26 cellular contexts compared by ENCODE assay signal in genomic region chr1:9882945-9883303, GRCh38. TPM values are rescaled to one million over a fixed set of nuclear protein-coding genes. Genes with fewer than 3 reads are reported as not detected.
DNase-seq lines count a peak whose midpoint lies in the region; ATAC-seq and TF ChIP-seq lines count a peak whose summit lies in the region.
"Had no signal": no experiment of that assay in that cellular context is flagged by ENCODE, and none has a peak within 500 bp of the region (broad histone marks: within the 10 kb centered on the region; RNA-seq: fewer than 3 reads in every experiment).

No MANE protein-coding gene starts in this region.

- H3K4me2 ChIP-seq in H9 (ENCODE audit: insufficient read depth, insufficient read length, low read length) = no peak overlapping the region
- H3K4me2 ChIP-seq in neural progenitor cell = no peak overlapping the region

- H3K4me3 Mint-ChIP-seq in activated naive CD8-positive, alpha-beta T cell treated with anti-CD3 and anti-CD28 coated beads, Interleukin-2, amount 10 ng/mL, durations not matched to agents 7 days and 5 days = peak overlapping the region; percentile 65
- H3K4me3 Mint-ChIP-seq in activated naive CD8-positive, alpha-beta T cell treated with anti-CD3 and anti-CD28 coated beads, Interleukin-2, amount 50 U/mL, for 24 hours = no peak overlapping the region
- H3K4me3 Mint-ChIP-seq in H9 = no peak overlapping the region
- H3K4me3 Mint-ChIP-seq in central memory CD8-positive, alpha-beta T cell = peak overlapping the region; percentile 67
- no peak overlapping the region for H3K4me3 Mint-ChIP-seq in neural progenitor cell
- no peak overlapping the region for H3K4me3 Mint-ChIP-seq in stimulated activated memory B cell treated with anti-CD40 and anti-IgM and Interleukin-4, amounts not matched to agents 10 μg/mL and 1 μg/mL and 100 μg/mL, for 72 hours

- H3K79me1 ChIP-seq in H9 (ENCODE audit: insufficient read depth, low read depth, low read length, poor library complexity, severe bottlenecking) = no peaks in the 10 kb centered on the region

- H2BK5ac ChIP-seq in H9 (ENCODE audit: insufficient read length, low read length) = no peak overlapping the region

- peaks cover 27% of the 10 kb centered on the region for H3K4me1 Mint-ChIP-seq in activated naive CD8-positive, alpha-beta T cell treated with anti-CD3 and anti-CD28 coated beads, Interleukin-2, amount 10 ng/mL, durations not matched to agents 7 days and 5 days
- peaks cover 17% of the 10 kb centered on the region for H3K4me1 Mint-ChIP-seq in activated naive CD8-positive, alpha-beta T cell treated with anti-CD3 and anti-CD28 coated beads, Interleukin-2, amount 50 U/mL, for 24 hours
- H3K4me1 Mint-ChIP-seq in H9 = peaks cover 8 to 19% of the 10 kb centered on the region in 2 experiments
- peaks cover 46% of the 10 kb centered on the region for H3K4me1 Mint-ChIP-seq in central memory CD8-positive, alpha-beta T cell
- H3K4me1 Mint-ChIP-seq in neural progenitor cell = peaks cover 31% of the 10 kb centered on the region
- peaks cover 17% of the 10 kb centered on the region for H3K4me1 Mint-ChIP-seq in stimulated activated memory B cell treated with anti-CD40 and anti-IgM and Interleukin-4, amounts not matched to agents 10 μg/mL and 1 μg/mL and 100 μg/mL, for 72 hours

- no peak overlapping the region for H4K8ac ChIP-seq in H9 (replicated peaks; ENCODE audit: insufficient read length, low read depth, low read length)

- H2AFZ ChIP-seq in H9 (ENCODE audit: low read length) = no peak overlapping the region
- no peak overlapping the region for H2AFZ ChIP-seq in neural progenitor cell (replicated peaks)

- H3K9ac ChIP-seq in H9 (ENCODE audit: extremely low read depth, insufficient read length, low read length) (no peak overlapping the region), neural progenitor cell (no peak overlapping the region)

- no peaks in the 10 kb centered on the region for H3K36me3 Mint-ChIP-seq in activated naive CD8-positive, alpha-beta T cell treated with anti-CD3 and anti-CD28 coated beads, Interleukin-2, amount 10 ng/mL, durations not matched to agents 7 days and 5 days
- H3K36me3 Mint-ChIP-seq in activated naive CD8-positive, alpha-beta T cell treated with anti-CD3 and anti-CD28 coated beads, Interleukin-2, amount 50 U/mL, for 24 hours (ENCODE audit: low read depth) = no peaks in the 10 kb centered on the region
- peaks cover 3 to 13% (median 7%) of the 10 kb centered on the region in 3 experiments; a peak in 3 of 7 replicates for H3K36me3 Mint-ChIP-seq in H9 (ENCODE audit: insufficient read depth in 1 of 3, low read depth in 3 of 3)
- peaks cover 2% of the 10 kb centered on the region for H3K36me3 Mint-ChIP-seq in central memory CD8-positive, alpha-beta T cell (ENCODE audit: insufficient read depth)
- H3K36me3 Mint-ChIP-seq in neural progenitor cell = peaks cover 8% of the 10 kb centered on the region
- H3K36me3 Mint-ChIP-seq in stimulated activated memory B cell treated with anti-CD40 and anti-IgM and Interleukin-4, amounts not matched to agents 10 μg/mL and 1 μg/mL and 100 μg/mL, for 72 hours = peaks cover 25% of the 10 kb centered on the region

- ATAC-seq in activated naive CD8-positive, alpha-beta T cell treated with anti-CD3 and anti-CD28 coated beads, Interleukin-2, amount 10 ng/mL, durations not matched to agents 7 days and 5 days (ENCODE audit: low read depth) = no peak
- ATAC-seq in activated naive CD8-positive, alpha-beta T cell treated with anti-CD3 and anti-CD28 coated beads, Interleukin-2, amount 50 U/mL, for 24 hours = no peak
- ATAC-seq in central memory CD8-positive, alpha-beta T cell (replicated peaks; ENCODE audit: extremely low read depth, poor library complexity, severe bottlenecking) = no peak
- ATAC-seq in lower lobe of right lung (no peak), HG03025 (IDR thresholded peaks at IDR 0.05; ENCODE audit: low FRiP score, unreplicated experiment) (no peak)
- ATAC-seq in stimulated activated memory B cell treated with anti-CD40 and anti-IgM and Interleukin-4, amounts not matched to agents 10 μg/mL and 1 μg/mL and 100 μg/mL, for 72 hours = no peak
- ATAC-seq: psoas muscle, upper lobe of right lung had no signal

- H4K20me1 ChIP-seq in H9 (ENCODE audit: control insufficient read depth, insufficient read depth, insufficient read length) = peaks cover 3% of the 10 kb centered on the region
- H4K20me1 ChIP-seq in neural progenitor cell (ENCODE audit: low read depth) = peaks cover 24% of the 10 kb centered on the region

- no peaks in the 10 kb centered on the region for H3K4me1 ChIP-seq in H9 (ENCODE audit: insufficient read depth, low read length)
- H3K4me1 ChIP-seq in neural progenitor cell = peaks cover 36% of the 10 kb centered on the region
- no peaks in the 10 kb centered on the region for H3K4me1 ChIP-seq in lower lobe of right lung
- H3K4me1 ChIP-seq: psoas muscle, upper lobe of right lung had no signal

- H3K9me3 ChIP-seq in H9 (ENCODE audit: control insufficient read depth, low read depth, low read length) (no peaks in the 10 kb centered on the region), neural progenitor cell (ENCODE audit: low read depth) (no peaks in the 10 kb centered on the region), lower lobe of right lung (no peaks in the 10 kb centered on the region)
- H3K9me3 ChIP-seq: psoas muscle, upper lobe of right lung had no signal

- no CpG with 5 or more reads among the region's 12 CpGs for WGBS in H9 (ENCODE audit: extremely low coverage, insufficient read length, low lambda C conversion rate)

- H3K14ac ChIP-seq in H9 (ENCODE audit: insufficient read depth, low read length) = no peak overlapping the region

- H3K23ac ChIP-seq in H9 (ENCODE audit: insufficient read length, low read depth, low read length) = no peak overlapping the region

- no peak overlapping the region for H2BK15ac ChIP-seq in H9 (ENCODE audit: low read depth, low read length)

- no peak overlapping the region for H2BK120ac ChIP-seq in H9 (ENCODE audit: low read depth, low read length, poor library complexity, severe bottlenecking)

- H3K4me3 ChIP-seq in neural progenitor cell (no peak overlapping the region), lower lobe of right lung (no peak overlapping the region)
- H3K4me3 ChIP-seq: coronary artery, lung, psoas muscle, upper lobe of right lung had no signal

- H3K23me2 ChIP-seq in H9 (ENCODE audit: insufficient read length, low read depth, low read length, poor library complexity, severe bottlenecking) = no peaks in the 10 kb centered on the region

- no peak overlapping the region for H2BK12ac ChIP-seq in H9 (ENCODE audit: insufficient read length, low read depth, low read length)

- H3F3A ChIP-seq in neural progenitor cell (ENCODE audit: low read depth) = peaks cover 21% of the 10 kb centered on the region

- no peaks in the 10 kb centered on the region for H3K27me3 ChIP-seq in H9 (ENCODE audit: insufficient read depth, low read length)
- H3K27me3 ChIP-seq in neural progenitor cell = no peaks in the 10 kb centered on the region
- no peaks in the 10 kb centered on the region for H3K27me3 ChIP-seq in lower lobe of right lung (ENCODE audit: low read depth)
- H3K27me3 ChIP-seq: upper lobe of right lung had no signal

- H3K4ac ChIP-seq in H9 (ENCODE audit: low read depth, low read length) = no peak overlapping the region

- H3K27me3 Mint-ChIP-seq in activated naive CD8-positive, alpha-beta T cell treated with anti-CD3 and anti-CD28 coated beads, Interleukin-2, amount 10 ng/mL, durations not matched to agents 7 days and 5 days = no peaks in the 10 kb centered on the region
- H3K27me3 Mint-ChIP-seq in activated naive CD8-positive, alpha-beta T cell treated with anti-CD3 and anti-CD28 coated beads, Interleukin-2, amount 50 U/mL, for 24 hours = no peaks in the 10 kb centered on the region
- H3K27me3 Mint-ChIP-seq in H9 (ENCODE audit: low read depth) (no peaks in the 10 kb centered on the region), neural progenitor cell (ENCODE audit: insufficient read depth, low read depth) (peaks cover 11% of the 10 kb centered on the region)
- no peaks in the 10 kb centered on the region for H3K27me3 Mint-ChIP-seq in central memory CD8-positive, alpha-beta T cell
- H3K27me3 Mint-ChIP-seq in stimulated activated memory B cell treated with anti-CD40 and anti-IgM and Interleukin-4, amounts not matched to agents 10 μg/mL and 1 μg/mL and 100 μg/mL, for 72 hours = no peaks in the 10 kb centered on the region

- H3K56ac ChIP-seq in H9 (ENCODE audit: insufficient read length, low read depth, low read length) = no peak overlapping the region

- DNase-seq in activated naive CD8-positive, alpha-beta T cell treated with anti-CD3 and anti-CD28 coated beads, Interleukin-2, amount 10 ng/mL, durations not matched to agents 7 days and 5 days = no peak
- DNase-seq in activated naive CD8-positive, alpha-beta T cell treated with anti-CD3 and anti-CD28 coated beads, Interleukin-2, amount 50 U/mL, for 24 hours = no peak
- DNase-seq in H9 = no peak
- DNase-seq in central memory CD8-positive, alpha-beta T cell (ENCODE audit: low spot score in 2 of 2) = no peak
- no peak for DNase-seq in neural progenitor cell (ENCODE audit: low spot score)
- no peak for DNase-seq in lower lobe of right lung
- DNase-seq: ACHN; activated CD4-positive, alpha-beta T cell treated with anti-CD3 and anti-CD28 coated beads, Interleukin-2, amount 50 U/mL, for 4 hours; activated gamma-delta T cell; amniotic stem cell; C1 segment of cervical spinal cord; GOT3; islet precursor cell; NCI-H1105; NCI-H2029 treated with DMSO at 0.1 percent for 48 hours; NCI-H345; NCI-H82; nucleus accumbens; T-helper 9 cell; upper lobe of right lung; WERI-Rb-1 had no signal

- POLR2A ChIA-PET in activated naive CD8-positive, alpha-beta T cell treated with anti-CD3 and anti-CD28 coated beads, Interleukin-2, amount 10 ng/mL, durations not matched to agents 7 days and 5 days (lab: Charles Lee) = interaction anchor here (1.8 to 2.9 kb wide), 3 partner anchors 11 to 60 kb away, joined by 5 to 13 read pairs (median 9); partner anchors contain the start of genes LZIC and NMNAT1

- no peak overlapping the region for H2AK5ac ChIP-seq in H9 (ENCODE audit: insufficient read length, low read length)

- no peak overlapping the region for H3T11ph ChIP-seq in H9 (ENCODE audit: low read length)

- TF ChIP-seq CTCF in H9 (conservative IDR thresholded peaks at IDR 0.05) = no peak
- no peak for TF ChIP-seq CTCF in neural progenitor cell (IDR thresholded peaks at IDR 0.05)
- no peak for TF ChIP-seq CTCF in lower lobe of right lung (IDR thresholded peaks at IDR 0.05)

- no peak overlapping the region for H3K27ac ChIP-seq in H9 (ENCODE audit: insufficient read length, low read depth, low read length)
- no peak overlapping the region for H3K27ac ChIP-seq in neural progenitor cell
- H3K27ac ChIP-seq in lower lobe of right lung = no peak overlapping the region
- H3K27ac ChIP-seq: coronary artery, psoas muscle, upper lobe of right lung, WERI-Rb-1 had no signal

- H4K5ac ChIP-seq in H9 (ENCODE audit: insufficient read length, low read depth, low read length) = no peak overlapping the region

- H3K27ac Mint-ChIP-seq in activated naive CD8-positive, alpha-beta T cell treated with anti-CD3 and anti-CD28 coated beads, Interleukin-2, amount 10 ng/mL, durations not matched to agents 7 days and 5 days = peak overlapping the region; percentile 95
- no peak overlapping the region for H3K27ac Mint-ChIP-seq in activated naive CD8-positive, alpha-beta T cell treated with anti-CD3 and anti-CD28 coated beads, Interleukin-2, amount 50 U/mL, for 24 hours
- H3K27ac Mint-ChIP-seq in H9 (peak overlapping the region in 2 of 3 experiments; percentile 29 to 94; a peak in 4 of 7 replicates), neural progenitor cell (peak overlapping the region; percentile 43)
- H3K27ac Mint-ChIP-seq in central memory CD8-positive, alpha-beta T cell (ENCODE audit: low read depth) = peak overlapping the region; percentile 92
- H3K27ac Mint-ChIP-seq in stimulated activated memory B cell treated with anti-CD40 and anti-IgM and Interleukin-4, amounts not matched to agents 10 μg/mL and 1 μg/mL and 100 μg/mL, for 72 hours = no peak overlapping the region

- H3K36me3 ChIP-seq in neural progenitor cell (no peaks in the 10 kb centered on the region), lower lobe of right lung (peaks cover 5% of the 10 kb centered on the region)
- H3K36me3 ChIP-seq: upper lobe of right lung, WERI-Rb-1 had no signal

- H4K91ac ChIP-seq in H9 (ENCODE audit: insufficient read length, low read depth, low read length) = no peak overlapping the region

- H3K79me2 ChIP-seq in H9 (ENCODE audit: insufficient read depth, low read length) (no peaks in the 10 kb centered on the region), neural progenitor cell (ENCODE audit: low read depth) (peaks cover 27% of the 10 kb centered on the region)

- intact Hi-C loops in lower lobe of right lung (cut with DNase I) = no loop called here

- H2BK20ac ChIP-seq in H9 (ENCODE audit: low read depth, low read length, poor library complexity, severe bottlenecking) = no peak overlapping the region

- no peaks in the 10 kb centered on the region for H3K9me3 Mint-ChIP-seq in activated naive CD8-positive, alpha-beta T cell treated with anti-CD3 and anti-CD28 coated beads, Interleukin-2, amount 10 ng/mL, durations not matched to agents 7 days and 5 days
- H3K9me3 Mint-ChIP-seq in activated naive CD8-positive, alpha-beta T cell treated with anti-CD3 and anti-CD28 coated beads, Interleukin-2, amount 50 U/mL, for 24 hours = no peaks in the 10 kb centered on the region
- H3K9me3 Mint-ChIP-seq in H9 = no peaks in the 10 kb centered on the region
- H3K9me3 Mint-ChIP-seq in central memory CD8-positive, alpha-beta T cell = no peaks in the 10 kb centered on the region
- no peaks in the 10 kb centered on the region for H3K9me3 Mint-ChIP-seq in neural progenitor cell
- no peaks in the 10 kb centered on the region for H3K9me3 Mint-ChIP-seq in stimulated activated memory B cell treated with anti-CD40 and anti-IgM and Interleukin-4, amounts not matched to agents 10 μg/mL and 1 μg/mL and 100 μg/mL, for 72 hours

- no peak overlapping the region for H3K18ac ChIP-seq in H9 (ENCODE audit: insufficient read length, low read depth, low read length)

RNA-seq across cellular contexts. Expression of gene CTNNBIP1, which starts 27.1 kb away (rescaled TPM):
- total RNA-seq in activated naive CD8-positive, alpha-beta T cell treated with anti-CD3 and anti-CD28 coated beads, Interleukin-2, amount 10 ng/mL, durations not matched to agents 7 days and 5 days = 10 to 100 TPM; 15.8 to 17.0 TPM
- total RNA-seq in H9 (2021) (43.0 and 44.4 TPM in 2 replicates), neural progenitor cell (ENCODE audit: low replicate concordance) (68.8 and 96.0 TPM in 2 replicates), lower lobe of right lung (35.0 TPM)

RNA-seq across cellular contexts. Expression of gene CLSTN1, which starts 59.2 kb away (rescaled TPM):
- 100 to 1,000 TPM; 104 to 106 TPM for total RNA-seq in activated naive CD8-positive, alpha-beta T cell treated with anti-CD3 and anti-CD28 coated beads, Interleukin-2, amount 10 ng/mL, durations not matched to agents 7 days and 5 days
- total RNA-seq in H9 (2021) (100 and 101 TPM in 2 replicates), neural progenitor cell (ENCODE audit: low replicate concordance) (75.4 and 112 TPM in 2 replicates), lower lobe of right lung (72.3 TPM)

Comparison
In these comparisons a context has a peak if more than half of its experiments do, and no peak if none do; other contexts are left out.
1. H3K27ac Mint-ChIP-seq: peak in activated naive CD8-positive, alpha-beta T cell treated with anti-CD3 and anti-CD28 coated beads, Interleukin-2, amount 10 ng/mL, durations not matched to agents 7 days and 5 days (single experiment), H9 (2 of 3), central memory CD8-positive, alpha-beta T cell (single experiment) and neural progenitor cell (single experiment); none in activated naive CD8-positive, alpha-beta T cell treated with anti-CD3 and anti-CD28 coated beads, Interleukin-2, amount 50 U/mL, for 24 hours (single experiment) and stimulated activated memory B cell treated with anti-CD40 and anti-IgM and Interleukin-4, amounts not matched to agents 10 μg/mL and 1 μg/mL and 100 μg/mL, for 72 hours (single experiment).
2. H3K4me3 Mint-ChIP-seq: peak in activated naive CD8-positive, alpha-beta T cell treated with anti-CD3 and anti-CD28 coated beads, Interleukin-2, amount 10 ng/mL, durations not matched to agents 7 days and 5 days (single experiment) and central memory CD8-positive, alpha-beta T cell (single experiment); none in activated naive CD8-positive, alpha-beta T cell treated with anti-CD3 and anti-CD28 coated beads, Interleukin-2, amount 50 U/mL, for 24 hours (single experiment), H9 (0 of 2), neural progenitor cell (single experiment) and stimulated activated memory B cell treated with anti-CD40 and anti-IgM and Interleukin-4, amounts not matched to agents 10 μg/mL and 1 μg/mL and 100 μg/mL, for 72 hours (single experiment).